21 cellular contexts compared by ENCODE assay signal in the genomic region with DNA sequence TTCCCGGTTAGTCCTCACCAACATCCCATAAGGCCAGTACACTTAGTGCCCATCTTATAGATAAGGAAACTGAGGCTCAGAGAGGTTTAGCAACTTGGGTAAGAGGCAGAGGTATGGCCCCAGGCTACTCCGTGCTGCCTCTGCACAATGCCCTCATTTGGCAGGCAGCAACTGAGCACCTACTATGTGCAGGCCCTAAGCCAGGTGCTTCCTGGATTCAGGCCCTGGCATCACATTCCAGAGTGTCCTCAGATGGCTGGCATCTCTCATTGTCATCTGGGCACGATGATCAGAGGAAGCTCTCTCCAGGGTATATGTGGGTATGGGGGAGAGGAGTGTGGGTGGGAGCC. TPM values are rescaled to one million over a fixed set of nuclear protein-coding genes. Genes with fewer than 3 reads are reported as not detected.
"Had no signal": no experiment of that assay in that cellular context is flagged by ENCODE, and none has a peak within 500 bp of the region (broad histone marks: within the 10 kb centered on the region; RNA-seq: fewer than 3 reads in every experiment).

No MANE protein-coding gene starts in this region.

- ATAC-seq: effector memory CD8-positive, alpha-beta T cell; gastroesophageal sphincter; left lung; lower lobe of right lung; naive thymus-derived CD4-positive, alpha-beta T cell had no signal

- DNase-seq: effector memory CD8-positive, alpha-beta T cell; esophagus squamous epithelium; foreskin fibroblast; immature natural killer cell; left lung; lower lobe of right lung; mesendoderm; naive thymus-derived CD4-positive, alpha-beta T cell; nephron progenitor cell; posterior cingulate gyrus; sigmoid colon; stimulated activated CD4-positive, alpha-beta T cell treated with anti-CD3 and anti-CD28 coated beads, Interleukin-12 subunit alpha, Interleukin-12 subunit beta, amount 100 ng/mL, for 4 hours; stimulated activated CD4-positive, alpha-beta T cell treated with anti-CD3 and anti-CD28 coated beads, Interleukin-2, amount 100 ng/mL, for 48 hours; stimulated activated naive CD4-positive, alpha-beta T cell treated with Interleukin-2 at 50 U/mL for 16 hours; transverse colon had no signal

- H3K4me3 ChIP-seq: esophagus squamous epithelium, gastroesophageal sphincter, left lung, lower lobe of right lung, sigmoid colon, skin epidermis, thoracic aorta, transverse colon had no signal

- FAIRE-seq: keratinocyte had no signal

- H3K9me3 ChIP-seq: esophagus squamous epithelium, gastroesophageal sphincter, left lung, lower lobe of right lung, neutrophil, sigmoid colon, thoracic aorta, transverse colon had no signal

- H3K27ac ChIP-seq: esophagus squamous epithelium, gastroesophageal sphincter, left lung, lower lobe of right lung, neutrophil, sigmoid colon, skin epidermis, thoracic aorta, transverse colon had no signal

- H3K36me3 ChIP-seq: esophagus squamous epithelium, gastroesophageal sphincter, left lung, lower lobe of right lung, neutrophil, sigmoid colon, thoracic aorta, transverse colon had no signal

RNA-seq across cellular contexts. Expression of a gene that starts 53.8 kb away (rescaled TPM):
- total RNA-seq: epithelial cell of proximal tubule, esophagus squamous epithelium, lower lobe of right lung had no signal
- polyA plus RNA-seq: keratinocyte; naive thymus-derived CD4-positive, alpha-beta T cell had no signal
